ENCODE assay signal across 8 cellular contexts in the genomic region with DNA sequence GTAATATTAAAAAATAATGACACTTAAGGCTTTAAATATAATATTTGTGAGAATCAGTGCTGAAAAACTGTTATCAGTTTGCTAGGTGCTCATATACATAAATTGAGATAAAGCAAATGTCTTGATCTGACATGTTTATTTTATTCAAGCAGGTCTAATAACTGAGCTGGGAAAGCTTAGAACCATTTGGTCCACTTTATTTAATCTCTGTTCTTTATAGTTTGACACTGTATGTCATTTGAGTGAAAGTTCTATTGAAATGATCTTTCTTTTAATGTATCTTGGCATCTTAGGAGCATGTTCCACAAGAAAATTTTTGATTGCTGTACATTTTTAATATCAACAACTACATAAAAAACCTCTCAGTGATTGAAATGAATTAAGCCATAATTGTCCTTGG.
"Had no signal": no experiment of that assay in that cellular context is flagged by ENCODE, and none has a peak within 500 bp of the region (broad histone marks: within the 10 kb centered on the region; RNA-seq: fewer than 3 reads in every experiment).

No MANE protein-coding gene starts in this region.

- FAIRE-seq: G401.6, GM12878, GM12891, GM12892, GM18507, GM19239 had no signal

- H3K4me3 ChIP-seq: GM12878 had no signal

- DNase-seq: GDM1, GF-D8 had no signal
